Comparison of ENCODE assay signal across 13 cellular contexts in genomic region chr13:27573265-27573664, GRCh38. TPM values are rescaled to one million over a fixed set of nuclear protein-coding genes. Genes with fewer than 3 reads are reported as not detected.
DNase-seq lines count a peak whose midpoint lies in the region; ATAC-seq and TF ChIP-seq lines count a peak whose summit lies in the region.
"Had no signal": no experiment of that assay in that cellular context is flagged by ENCODE, and none has a peak within 500 bp of the region (broad histone marks: within the 10 kb centered on the region; RNA-seq: fewer than 3 reads in every experiment).

No MANE protein-coding gene starts in this region.

- no peaks in the 10 kb centered on the region for H3K27me3 Mint-ChIP-seq in MCF 10A (ENCODE audit: insufficient read depth, unreplicated experiment)
- no peaks in the 10 kb centered on the region for H3K27me3 Mint-ChIP-seq in activated T-helper 17 cell treated with anti-CD3 and anti-CD28 coated beads, Interleukin-2, amount 50 U/mL, for 72 hours

- no peak overlapping the region for H3K4me3 Mint-ChIP-seq in MCF 10A (ENCODE audit: unreplicated experiment)
- no peak overlapping the region for H3K4me3 Mint-ChIP-seq in activated T-helper 17 cell treated with anti-CD3 and anti-CD28 coated beads, Interleukin-2, amount 50 U/mL, for 72 hours

- H2AFZ ChIP-seq in hepatocyte: no peak overlapping the region

- H3K27ac ChIP-seq in breast epithelium: no peak overlapping the region
- peak overlapping the region; percentile 27 for H3K27ac ChIP-seq in hepatocyte
- H3K27ac ChIP-seq: prostate gland had no signal

- H3K4me1 ChIP-seq in breast epithelium: no peaks in the 10 kb centered on the region
- H3K4me1 ChIP-seq in hepatocyte (ENCODE audit: insufficient read depth): no peaks in the 10 kb centered on the region
- H3K4me1 ChIP-seq: prostate gland had no signal

- TF ChIP-seq POLR2A in breast epithelium (IDR thresholded peaks at IDR 0.05): no peak

- intact Hi-C loops in MCF 10A (cut with micrococcal nuclease) (no loop called here), breast epithelium (cut with DNase I; ENCODE audit: low total_unique reads) (no loop called here)

- peak overlapping the region; percentile 63 for H3K27ac Mint-ChIP-seq in MCF 10A (ENCODE audit: low read depth, unreplicated experiment)
- peak overlapping the region; percentile 16 for H3K27ac Mint-ChIP-seq in activated T-helper 17 cell treated with anti-CD3 and anti-CD28 coated beads, Interleukin-2, amount 50 U/mL, for 72 hours

- TF ChIP-seq CTCF in MCF 10A (IDR thresholded peaks at IDR 0.05; ENCODE audit: unreplicated experiment) (no peak), breast epithelium (IDR thresholded peaks at IDR 0.05) (no peak), hepatocyte (IDR thresholded peaks at IDR 0.05; ENCODE audit: poor library complexity) (no peak)

- no peak overlapping the region for H3K4me3 ChIP-seq in breast epithelium
- H3K4me3 ChIP-seq in hepatocyte: no peak overlapping the region
- H3K4me3 ChIP-seq: prostate gland had no signal

- H3K36me3 ChIP-seq in breast epithelium: no peaks in the 10 kb centered on the region
- no peaks in the 10 kb centered on the region for H3K36me3 ChIP-seq in hepatocyte (replicated peaks; ENCODE audit: insufficient read depth, low read depth)
- H3K36me3 ChIP-seq: prostate gland had no signal

- no TSS peak for BruUV-seq in MCF 10A (replicated peaks; lab: Mats Ljungman, UMichigan)

- WGBS in hepatocyte (ENCODE audit: low lambda C conversion rate, missing lambda C conversion rate): 58% methylated on average over 2 of the region's 2 CpGs

- no peaks in the 10 kb centered on the region for H4K20me1 ChIP-seq in hepatocyte (ENCODE audit: insufficient read depth, poor library complexity, severe bottlenecking)

- peaks cover 6% of the 10 kb centered on the region for H3K36me3 Mint-ChIP-seq in MCF 10A (ENCODE audit: insufficient read depth, unreplicated experiment)
- H3K36me3 Mint-ChIP-seq in activated T-helper 17 cell treated with anti-CD3 and anti-CD28 coated beads, Interleukin-2, amount 50 U/mL, for 72 hours (ENCODE audit: low read depth): peaks cover 12% of the 10 kb centered on the region

- H3K9me3 ChIP-seq in breast epithelium (no peaks in the 10 kb centered on the region), hepatocyte (ENCODE audit: low read depth) (no peaks in the 10 kb centered on the region)
- H3K9me3 ChIP-seq: prostate gland had no signal

- no peak for DNase-seq in MCF 10A (ENCODE audit: unreplicated experiment)
- DNase-seq in breast epithelium (ENCODE audit: low spot score in 2 of 2): no peak
- peak; percentile 11 for DNase-seq in hepatocyte (ENCODE audit: low spot score)
- DNase-seq in OCI-M1 (lab: John Stamatoyannopoulos, UW): no peak
- DNase-seq in ureter (ENCODE audit: low spot score): no peak
- DNase-seq in SK-N-DZ (ENCODE audit: low spot score): no peak
- DNase-seq in COR-L47 (lab: John Stamatoyannopoulos, UW): no peak
- DNase-seq: amygdala, GOT3, NCI-H1092 treated with DMSO at 0.1 percent for 48 hours, NCI-H774 had no signal

- POLR2A ChIA-PET in MCF 10A (lab: Yijun Ruan, JAX): interaction anchor here (0.7 to 3.4 kb wide), 4 partner anchors 46 to 136 kb away, joined by 3 to 11 read pairs (median 4); partner anchors contain the start of gene LNX2

- peaks cover 12% of the 10 kb centered on the region for H3K4me1 Mint-ChIP-seq in MCF 10A (ENCODE audit: insufficient read depth, unreplicated experiment)
- peaks cover 4% of the 10 kb centered on the region for H3K4me1 Mint-ChIP-seq in activated T-helper 17 cell treated with anti-CD3 and anti-CD28 coated beads, Interleukin-2, amount 50 U/mL, for 72 hours

- H3K79me2 ChIP-seq in hepatocyte: peaks cover 40% of the 10 kb centered on the region

- peaks cover 8% of the 10 kb centered on the region for H3K9me3 Mint-ChIP-seq in MCF 10A (ENCODE audit: unreplicated experiment)
- no peaks in the 10 kb centered on the region for H3K9me3 Mint-ChIP-seq in activated T-helper 17 cell treated with anti-CD3 and anti-CD28 coated beads, Interleukin-2, amount 50 U/mL, for 72 hours

- H3K9me2 ChIP-seq in hepatocyte (replicated peaks; ENCODE audit: insufficient read depth): no peaks in the 10 kb centered on the region

- H3K27me3 ChIP-seq in breast epithelium: no peaks in the 10 kb centered on the region
- no peaks in the 10 kb centered on the region for H3K27me3 ChIP-seq in hepatocyte

- CTCF ChIA-PET in MCF 10A (lab: Yijun Ruan, JAX): interaction anchor here (0.6 kb wide), 2 partner anchors 203 to 1119 kb away, joined by 3 to 5 read pairs; no protein-coding TSS in a partner anchor

- H3K4me2 ChIP-seq in hepatocyte: no peak overlapping the region

- ATAC-seq in activated T-helper 17 cell treated with anti-CD3 and anti-CD28 coated beads, Interleukin-2, amount 50 U/mL, for 72 hours (replicated peaks): no peak

RNA-seq across cellular contexts. Expression of gene LNX2, which starts 47.1 kb away (rescaled TPM):
- 12.3 and 15.6 TPM in 2 replicates for total RNA-seq in MCF 10A (2022)
- total RNA-seq in breast epithelium: 10 to 100 TPM in 2 of 3 donors, 1 to 10 TPM in 1; 5.9 to 19.3 (median 19.2) TPM
- total RNA-seq in activated T-helper 17 cell treated with anti-CD3 and anti-CD28 coated beads, Interleukin-2, amount 50 U/mL, for 72 hours: 1 to 10 TPM; 4.1 TPM
- 28.5 and 28.8 TPM in 2 replicates for total RNA-seq in hepatocyte
- 8.7 and 8.8 TPM in 2 replicates for polyA plus RNA-seq in hepatocyte
- 15.0 TPM for total RNA-seq in ureter
- 5.9 and 6.0 TPM in 2 replicates for polyA plus RNA-seq in SK-N-DZ (2014; cell fraction: cytosol; rRNA removed)
- 2.1 and 2.7 TPM in 2 replicates for polyA plus RNA-seq in SK-N-DZ (2014; cell fraction: nucleus; rRNA removed)

RNA-seq across cellular contexts. Expression of gene POLR1D, which starts 48.4 kb away (rescaled TPM):
- total RNA-seq in MCF 10A (2022): 123 and 146 TPM in 2 replicates
- total RNA-seq in breast epithelium: 100 to 1,000 TPM; 103 to 130 (median 115) TPM
- 100 to 1,000 TPM; 128 to 138 TPM for total RNA-seq in activated T-helper 17 cell treated with anti-CD3 and anti-CD28 coated beads, Interleukin-2, amount 50 U/mL, for 72 hours
- 102 and 106 TPM in 2 replicates for total RNA-seq in hepatocyte
- polyA plus RNA-seq in hepatocyte: 98.4 and 116 TPM in 2 replicates
- 120 TPM for total RNA-seq in ureter
- polyA plus RNA-seq in SK-N-DZ (2014; cell fraction: cytosol; rRNA removed): 214 and 220 TPM in 2 replicates
- polyA plus RNA-seq in SK-N-DZ (2014; cell fraction: nucleus; rRNA removed): 221 TPM in 2 replicates
